Comparison of ENCODE assay signal across 15 cellular contexts in the genomic region with DNA sequence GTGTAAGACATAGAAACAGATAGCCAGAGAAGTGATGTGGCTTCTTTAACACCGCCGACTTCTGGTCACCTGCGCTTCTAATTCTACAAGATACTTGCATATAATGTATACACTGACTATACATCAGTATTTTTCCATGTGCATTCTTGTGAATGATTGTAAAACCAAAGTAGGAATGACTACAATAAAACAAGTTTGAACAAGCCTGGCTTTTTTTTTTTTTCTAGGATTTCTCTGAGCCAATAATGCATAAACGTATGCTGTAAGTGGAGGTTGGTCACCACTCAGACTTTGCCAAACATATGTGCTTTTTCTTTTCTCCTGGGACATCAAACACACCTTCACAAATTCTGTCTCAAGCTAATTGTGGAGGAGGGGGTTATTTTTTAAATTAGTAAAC.
A peak's percentile ranks its signal among the peaks of the same experiment; 100 is the strongest.
DNase-seq lines count a peak whose midpoint lies in the region; ATAC-seq and TF ChIP-seq lines count a peak whose summit lies in the region.
"Had no signal": no experiment of that assay in that cellular context is flagged by ENCODE, and none has a peak within 500 bp of the region (broad histone marks: within the 10 kb centered on the region; RNA-seq: fewer than 3 reads in every experiment).

No MANE protein-coding gene starts in this region.

- H3K4me1 ChIP-seq in mammary epithelial cell (ENCODE audit: insufficient read depth, low read length): no peaks in the 10 kb centered on the region
- H3K4me1 ChIP-seq in foreskin keratinocyte: no peaks in the 10 kb centered on the region
- H3K4me1 ChIP-seq: Caco-2 had no signal

- dilution Hi-C loops in mammary epithelial cell (cut with HindIII; ENCODE audit: low sequenced_read_pairs): no loop called here

- BruUV-seq in mammary epithelial cell (replicated peaks; lab: Mats Ljungman, UMichigan): no TSS peak

- TF ChIP-seq CTCF in mammary epithelial cell (conservative IDR thresholded peaks at IDR 0.05 in 1 of 2, IDR thresholded peaks at IDR 0.05 in 1 of 2; ENCODE audit: extremely low read depth in 1 of 2, insufficient read depth in 1 of 2, low read depth in 1 of 2, low read length in 2 of 2) (no peak), foreskin keratinocyte (conservative IDR thresholded peaks at IDR 0.05) (no peak)

- H3K27me3 ChIP-seq in mammary epithelial cell (ENCODE audit: insufficient read depth, low read length) (no peaks in the 10 kb centered on the region), foreskin keratinocyte (no peaks in the 10 kb centered on the region)
- H3K27me3 ChIP-seq: BLaER1 had no signal

- no peak overlapping the region for H3K9ac ChIP-seq in mammary epithelial cell (ENCODE audit: insufficient read depth, low read length)
- H3K9ac ChIP-seq: BLaER1 had no signal

- CTCF ChIA-PET in mammary epithelial cell (lab: Charles Lee; ENCODE audit: low non-redundant PET): no interaction called here

- no peak overlapping the region for H3K4me3 ChIP-seq in mammary epithelial cell (replicated peaks in 1 of 3; ENCODE audit: insufficient read depth in 1 of 3, low read depth in 2 of 3, low read length in 3 of 3)
- H3K4me3 ChIP-seq: BLaER1 had no signal

- ATAC-seq in foreskin keratinocyte (peak; percentile 64), sciatic nerve (no peak), GM18858 (IDR thresholded peaks at IDR 0.05; ENCODE audit: unreplicated experiment) (no peak)
- ATAC-seq: HCT116 had no signal

- no peak overlapping the region for H2AFZ ChIP-seq in mammary epithelial cell (ENCODE audit: low read depth, low read length)

- H3K36me3 ChIP-seq in mammary epithelial cell (ENCODE audit: insufficient read depth, low read length): no peaks in the 10 kb centered on the region
- H3K36me3 ChIP-seq: BLaER1 had no signal

- H3K27ac ChIP-seq in mammary epithelial cell (ENCODE audit: insufficient read depth, low read depth, low read length): no peak overlapping the region
- H3K27ac ChIP-seq in foreskin keratinocyte: no peak overlapping the region
- H3K27ac ChIP-seq: 22Rv1, BLaER1, HL-60 had no signal

- in situ Hi-C loops in mammary epithelial cell (cut with MboI; ENCODE audit: low sequenced_read_pairs in 2 of 2): no loop called here

- no peaks in the 10 kb centered on the region for H4K20me1 ChIP-seq in mammary epithelial cell (ENCODE audit: insufficient read depth, low read length)
- H4K20me1 ChIP-seq: BLaER1 had no signal

- H3K9me3 ChIP-seq in mammary epithelial cell (replicated peaks; ENCODE audit: insufficient read depth, low read length): no peaks in the 10 kb centered on the region
- H3K9me3 ChIP-seq: BLaER1, Caco-2 had no signal

- peak; percentile 7 for DNase-seq in NCI-H1694 (lab: John Stamatoyannopoulos, UW)
- DNase-seq in NCI-H1694 treated with DMSO at 0.1 percent for 48 hours (lab: John Stamatoyannopoulos, UW): no peak
- DNase-seq in NCI-H2171 treated with DMSO at 0.1 percent for 48 hours (lab: John Stamatoyannopoulos, UW): peak; percentile 58
- peak; percentile 2 for DNase-seq in mammary epithelial cell
- DNase-seq in foreskin keratinocyte: peak; percentile 27 to 56
- DNase-seq in activated effector memory CD4-positive, alpha-beta T cell treated with Interleukin-2 at 50 U/mL for 16 hours: no peak
- DNase-seq in sciatic nerve (ENCODE audit: low spot score): no peak
- DNase-seq: Caco-2; CD8-positive, alpha-beta memory T cell; GF-D8 had no signal

- H3K4me2 ChIP-seq in mammary epithelial cell (ENCODE audit: insufficient read depth, low read depth, low read length): no peak overlapping the region
- H3K4me2 ChIP-seq: BLaER1 had no signal

- intact Hi-C loops in mammary epithelial cell (cut with micrococcal nuclease) (no loop called here), sciatic nerve (cut with DNase I) (no loop called here)

- 72% methylated on average over 4 of the region's 4 CpGs for WGBS in mammary epithelial cell (ENCODE audit: low coverage, missing lambda C conversion rate)

- H3K79me2 ChIP-seq in mammary epithelial cell (ENCODE audit: insufficient read depth, low read length): no peaks in the 10 kb centered on the region

Comparison
In these comparisons a context has a peak if more than half of its experiments do, and no peak if none do; other contexts are left out.
1. DNase-seq: peak in NCI-H1694 (single experiment), NCI-H2171 treated with DMSO at 0.1 percent for 48 hours (single experiment), mammary epithelial cell (single experiment) and foreskin keratinocyte (2 of 2); none in NCI-H1694 treated with DMSO at 0.1 percent for 48 hours (single experiment), activated effector memory CD4-positive, alpha-beta T cell treated with Interleukin-2 at 50 U/mL for 16 hours (single experiment) and sciatic nerve (single experiment).